In genomic region chr1:30600706-30601105, GRCh38 we compare ENCODE assay signal across 15 cellular contexts.
DNase-seq lines count a peak whose midpoint lies in the region; ATAC-seq, FAIRE-seq and TF ChIP-seq lines count a peak whose summit lies in the region.
"Had no signal": no experiment of that assay in that cellular context is flagged by ENCODE, and none has a peak within 500 bp of the region (broad histone marks: within the 10 kb centered on the region; RNA-seq: fewer than 3 reads in every experiment).

No MANE protein-coding gene starts in this region.

- 92% methylated on average over 4 of the region's 4 CpGs; no CpG with 5 or more reads in 1 of the 2 experiments for WGBS in H1 (ENCODE audit: extremely low coverage in 1 of 2, insufficient coverage in 1 of 2, insufficient read length in 1 of 2, insufficient replicate concordance in 2 of 2, low coverage in 1 of 2, low lambda C conversion rate in 2 of 2, missing lambda C conversion rate in 1 of 2), 2 experiments
- no CpG with 5 or more reads among the region's 4 CpGs for WGBS in mesendoderm (ENCODE audit: extremely low coverage, insufficient coverage, low lambda C conversion rate)
- 65 to 89% (median 73%) methylated on average over 3 to 4 of the region's 4 CpGs for WGBS in adrenal gland, 4 donors

- H2BK20ac ChIP-seq in H1 (ENCODE audit: low read length) = no peak overlapping the region

- H3K14ac ChIP-seq in H1 (ENCODE audit: insufficient read length) = no peak overlapping the region

- intact Hi-C loops in upper lobe of right lung (cut with DNase I) (no loop called here), adrenal gland (cut with DNase I) (no loop called here)

- H3K79me1 ChIP-seq in H1 (ENCODE audit: low read depth, low read length) (no peaks in the 10 kb centered on the region), mesendoderm (ENCODE audit: low read length) (no peaks in the 10 kb centered on the region)

- CTCF ChIA-PET in H1 (lab: Charles Lee; ENCODE audit: partially characterized antibody) = interaction anchor here (1.6 to 2.2 kb wide), 2 partner anchors 13 to 15 kb away, joined by 6 read pairs; no protein-coding TSS in a partner anchor

- no peak for TF ChIP-seq RAD21 in H1 (IDR thresholded peaks at IDR 0.05 in 1 of 2, conservative IDR thresholded peaks at IDR 0.05 in 1 of 2; ENCODE audit: low read depth in 2 of 2, low read length in 2 of 2)

- no peak overlapping the region for H3K56ac ChIP-seq in H1 (replicated peaks; ENCODE audit: insufficient read length, low read depth, low read length)
- H3K56ac ChIP-seq in mesendoderm (ENCODE audit: low read length) = no peak overlapping the region

- no peaks in the 10 kb centered on the region for H3K27me3 ChIP-seq in BLaER1
- H3K27me3 ChIP-seq in Karpas-422 (ENCODE audit: low read length) = no peaks in the 10 kb centered on the region
- no peaks in the 10 kb centered on the region for H3K27me3 ChIP-seq in H1 (replicated peaks in 1 of 4; ENCODE audit: control insufficient read depth in 3 of 4, extremely low read depth in 1 of 4, insufficient read depth in 3 of 4, low read length in 3 of 4)
- H3K27me3 ChIP-seq in mesendoderm (ENCODE audit: insufficient read depth, low read length, poor library complexity) = no peaks in the 10 kb centered on the region
- peaks cover 10% of the 10 kb centered on the region for H3K27me3 ChIP-seq in upper lobe of right lung
- no peaks in the 10 kb centered on the region for H3K27me3 ChIP-seq in adrenal gland

- H2BK5ac ChIP-seq in H1 (ENCODE audit: low read depth, low read length) (no peak overlapping the region), mesendoderm (ENCODE audit: low read length) (no peak overlapping the region)

- H3K4me1 ChIP-seq in BLaER1 = peaks cover 41% of the 10 kb centered on the region
- H3K4me1 ChIP-seq in Karpas-422 (ENCODE audit: low read length) = peaks cover 5% of the 10 kb centered on the region; the same call in 1 of the 2 replicates
- no peaks in the 10 kb centered on the region; a peak in 1 of 7 replicates for H3K4me1 ChIP-seq in H1 (replicated peaks in 1 of 4; ENCODE audit: control insufficient read depth in 3 of 4, insufficient read depth in 4 of 4, low read length in 3 of 4)
- peaks cover 4% of the 10 kb centered on the region for H3K4me1 ChIP-seq in mesendoderm (ENCODE audit: control insufficient read depth, low read depth, low read length)
- H3K4me1 ChIP-seq in upper lobe of right lung = no peaks in the 10 kb centered on the region
- no peaks in the 10 kb centered on the region for H3K4me1 ChIP-seq in adrenal gland (replicated peaks in 1 of 2)
- H3K4me1 ChIP-seq: Caco-2 had no signal

- H2AFZ ChIP-seq in Karpas-422 (ENCODE audit: low read length) (no peak overlapping the region), H1 (ENCODE audit: low read length) (0 out of 2 replicates have a peak overlapping the region, but pooled peaks have one; percentile 46)

- H3K36me3 ChIP-seq in BLaER1 (no peaks in the 10 kb centered on the region), Karpas-422 (ENCODE audit: insufficient read depth, low read length) (no peaks in the 10 kb centered on the region), H1 (ENCODE audit: control insufficient read depth in 2 of 4, insufficient read depth in 4 of 4, low read length in 3 of 4) (no peaks in the 10 kb centered on the region), mesendoderm (ENCODE audit: control insufficient read depth, insufficient read depth, low read length) (no peaks in the 10 kb centered on the region), upper lobe of right lung (no peaks in the 10 kb centered on the region), adrenal gland (replicated peaks in 1 of 2) (no peaks in the 10 kb centered on the region)

- no peak overlapping the region for H3K18ac ChIP-seq in H1 (ENCODE audit: extremely low read depth, low read length)
- H3K18ac ChIP-seq in mesendoderm (ENCODE audit: low read length) = no peak overlapping the region

- H3K23ac ChIP-seq in H1 (ENCODE audit: insufficient read length) (no peak overlapping the region), mesendoderm (ENCODE audit: low read length) (no peak overlapping the region)

- H3K79me2 ChIP-seq in Karpas-422 (ENCODE audit: low read length) (no peaks in the 10 kb centered on the region), H1 (ENCODE audit: control insufficient read depth in 1 of 2, insufficient read depth in 2 of 2, low read length in 2 of 2) (no peaks in the 10 kb centered on the region), mesendoderm (ENCODE audit: control insufficient read depth, insufficient read depth, low read length) (no peaks in the 10 kb centered on the region)

- no peak overlapping the region for H2AK5ac ChIP-seq in H1 (ENCODE audit: low read depth, low read length)
- no peak overlapping the region for H2AK5ac ChIP-seq in mesendoderm (ENCODE audit: low read length)

- no peaks in the 10 kb centered on the region for H4K20me1 ChIP-seq in BLaER1
- H4K20me1 ChIP-seq in Karpas-422 (ENCODE audit: insufficient read depth, low read depth, low read length) = no peaks in the 10 kb centered on the region
- H4K20me1 ChIP-seq in H1 (replicated peaks in 1 of 2; ENCODE audit: control insufficient read depth in 1 of 2, insufficient read depth in 2 of 2, low read length in 2 of 2) = no peaks in the 10 kb centered on the region

- TF ChIP-seq POLR2A in H1 (IDR thresholded peaks at IDR 0.05; ENCODE audit: control extremely low read depth in 1 of 2, low read depth in 2 of 2, low read length in 2 of 2) (no peak), adrenal gland (IDR thresholded peaks at IDR 0.05) (no peak)

- H4K8ac ChIP-seq in H1 (ENCODE audit: extremely low read depth, insufficient read depth, low read length) (no peak overlapping the region), mesendoderm (ENCODE audit: low read depth, low read length) (no peak overlapping the region)

- no peak overlapping the region for H4K91ac ChIP-seq in H1 (replicated peaks; ENCODE audit: insufficient read length, low read length)

- H4K5ac ChIP-seq in H1 (ENCODE audit: insufficient read length, low read depth, low read length) (no peak overlapping the region), mesendoderm (ENCODE audit: low read length) (no peak overlapping the region)

- H3K9me3 ChIP-seq in BLaER1 (peaks cover 12% of the 10 kb centered on the region), Karpas-422 (ENCODE audit: low read length) (no peaks in the 10 kb centered on the region), H1 (ENCODE audit: insufficient read depth in 2 of 2, low read depth in 1 of 2, low read length in 1 of 2) (no peaks in the 10 kb centered on the region), upper lobe of right lung (no peaks in the 10 kb centered on the region), adrenal gland (replicated peaks in 1 of 3) (no peaks in the 10 kb centered on the region)
- H3K9me3 ChIP-seq: Caco-2 had no signal

- H2BK15ac ChIP-seq in H1 (ENCODE audit: low read length) (no peak overlapping the region), mesendoderm (replicated peaks; ENCODE audit: low read depth) (no peak overlapping the region)

- H2BK120ac ChIP-seq in H1 (replicated peaks; ENCODE audit: low read depth, low read length) (no peak overlapping the region), mesendoderm (ENCODE audit: low read depth, low read length) (no peak overlapping the region)

- no peaks in the 10 kb centered on the region for H3K23me2 ChIP-seq in H1 (ENCODE audit: low read depth, low read length)

- no peak overlapping the region for H2BK12ac ChIP-seq in H1 (ENCODE audit: low read depth, low read length)

- no peak for FAIRE-seq in H1 (lab: Jason Lieb, UNC)

- peak; percentile 52 for DNase-seq in Karpas-422
- DNase-seq in H1 (ENCODE audit: low read depth in 1 of 2, low spot score in 2 of 2) = no peak
- DNase-seq in mesendoderm = peak; percentile 17
- DNase-seq in upper lobe of right lung = no peak
- no peak for DNase-seq in adrenal gland
- DNase-seq in NCI-H1417 treated with DMSO at 0.1 percent for 48 hours (lab: John Stamatoyannopoulos, UW) = no peak
- no peak for DNase-seq in dermis blood vessel endothelial cell
- DNase-seq: Caco-2, KBM-7, NCI-H1436 treated with DMSO at 0.1 percent for 48 hours, NCI-H2081, NCI-H524, SHP77 treated with DMSO at 0.1 percent for 48 hours had no signal

- TF ChIP-seq EP300 in H1 (IDR thresholded peaks at IDR 0.05; ENCODE audit: borderline replicate concordance in 1 of 2, low read depth in 2 of 2, low read length in 2 of 2) = no peak

- H3K4me2 ChIP-seq in BLaER1 = peak overlapping the region; percentile 69
- no peak overlapping the region for H3K4me2 ChIP-seq in Karpas-422 (ENCODE audit: low read depth, low read length, poor library complexity, severe bottlenecking)
- no peak overlapping the region for H3K4me2 ChIP-seq in H1 (ENCODE audit: insufficient read depth in 1 of 2, low read depth in 2 of 2, low read length in 2 of 2)
- H3K4me2 ChIP-seq in mesendoderm (ENCODE audit: low read length) = no peak overlapping the region

- ATAC-seq in upper lobe of right lung = no peak
- ATAC-seq: SK-N-SH treated with all-trans-retinoic acid at 6 μM for 48 hours had no signal

- H3K27ac ChIP-seq in BLaER1 = peak overlapping the region; percentile 16; the same call in 1 of the 2 replicates
- H3K27ac ChIP-seq in Karpas-422 (ENCODE audit: low read length) = no peak overlapping the region
- no peak overlapping the region for H3K27ac ChIP-seq in H1 (ENCODE audit: low read depth, low read length)
- H3K27ac ChIP-seq in mesendoderm (ENCODE audit: low read depth, low read length) = no peak overlapping the region
- no peak overlapping the region for H3K27ac ChIP-seq in upper lobe of right lung
- no peak overlapping the region for H3K27ac ChIP-seq in adrenal gland

- POLR2A ChIA-PET in H1 (lab: Charles Lee; ENCODE audit: partially characterized antibody) = no interaction called here

- TF ChIP-seq CTCF in H1 (IDR thresholded peaks at IDR 0.05; ENCODE audit: control extremely low read depth in 1 of 3, insufficient read depth in 1 of 3, low read depth in 1 of 3, low read length in 3 of 3) = no peak
- TF ChIP-seq CTCF in upper lobe of right lung (IDR thresholded peaks at IDR 0.05) = no peak
- no peak for TF ChIP-seq CTCF in adrenal gland (IDR thresholded peaks at IDR 0.05)

- no peaks in the 10 kb centered on the region for H3K9me2 ChIP-seq in Karpas-422 (replicated peaks; ENCODE audit: insufficient read depth, low read length)

- H3K9ac ChIP-seq in BLaER1 (no peak overlapping the region), Karpas-422 (ENCODE audit: low read length) (no peak overlapping the region), H1 (replicated peaks in 1 of 4; ENCODE audit: extremely low read depth in 1 of 4, low read depth in 3 of 4, low read length in 3 of 4) (no peak overlapping the region), mesendoderm (ENCODE audit: low read length) (no peak overlapping the region)

- H3K4me3 ChIP-seq in BLaER1 = no peak overlapping the region
- no peak overlapping the region for H3K4me3 ChIP-seq in Karpas-422 (ENCODE audit: low read length)
- H3K4me3 ChIP-seq in H1 (ENCODE audit: extremely low read depth in 1 of 4, insufficient read depth in 2 of 4, low read depth in 3 of 4, low read length in 4 of 4) = no peak overlapping the region
- no peak overlapping the region for H3K4me3 ChIP-seq in mesendoderm (ENCODE audit: low read length)
- no peak overlapping the region for H3K4me3 ChIP-seq in upper lobe of right lung
- H3K4me3 ChIP-seq in adrenal gland = no peak overlapping the region

- H3K4ac ChIP-seq in H1 (replicated peaks; ENCODE audit: insufficient read length, low read depth, low read length) = no peak overlapping the region
- H3K4ac ChIP-seq in mesendoderm (ENCODE audit: low read depth, low read length) = no peak overlapping the region

TF ChIP-seq in H1, 55 proteins besides CTCF, POLR2A, EP300 and RAD21 (continues in another document):
- no peak for TF ChIP-seq TBP (IDR thresholded peaks at IDR 0.05; ENCODE audit: low read depth, low read length)

Comparison
In these comparisons a context has a peak if more than half of its experiments do, and no peak if none do; other contexts are left out.
1. DNase-seq: peak in Karpas-422 (single experiment) and mesendoderm (single experiment); none in H1 (0 of 2), upper lobe of right lung (single experiment), adrenal gland (0 of 7), NCI-H1417 treated with DMSO at 0.1 percent for 48 hours (single experiment) and dermis blood vessel endothelial cell (single experiment).